Comparison of ENCODE assay signal across 2 cellular contexts in the genomic region with DNA sequence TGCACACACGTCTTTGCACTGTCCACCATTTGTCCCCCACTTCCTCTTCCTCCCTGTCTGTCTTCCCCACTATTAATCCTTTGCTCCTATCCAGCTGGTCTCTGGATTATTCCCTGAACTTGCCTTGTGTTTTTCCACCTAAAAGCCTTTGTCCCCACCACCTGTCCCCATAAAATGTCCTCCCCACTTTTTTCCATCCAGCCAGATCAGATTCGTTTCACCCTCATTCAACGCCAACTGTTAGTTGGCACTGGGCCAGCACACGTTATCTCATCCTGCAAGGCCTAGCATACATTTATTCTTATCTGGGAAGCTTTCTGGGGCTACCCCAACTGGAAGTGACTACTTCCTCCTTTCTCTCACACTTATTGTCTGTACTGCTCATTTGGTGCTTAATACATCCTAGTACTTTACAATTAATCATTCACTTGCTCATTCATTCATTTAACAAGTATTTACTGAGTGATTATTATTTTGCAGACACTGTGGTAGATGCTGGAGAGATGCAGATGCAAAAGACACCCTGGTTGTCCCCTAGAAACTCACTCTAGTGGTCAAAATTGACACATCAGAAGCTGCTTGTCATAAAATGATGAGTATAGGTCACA.
A peak's percentile ranks its signal among the peaks of the same experiment; 100 is the strongest.
TF ChIP-seq lines count a peak whose summit lies in the region.

No MANE protein-coding gene starts in this region.

TF ChIP-seq in HEK293, 187 proteins besides CTCF, POLR2A, EP300 and RAD21 (continued from another document):
- TF ChIP-seq, protein P1, sequence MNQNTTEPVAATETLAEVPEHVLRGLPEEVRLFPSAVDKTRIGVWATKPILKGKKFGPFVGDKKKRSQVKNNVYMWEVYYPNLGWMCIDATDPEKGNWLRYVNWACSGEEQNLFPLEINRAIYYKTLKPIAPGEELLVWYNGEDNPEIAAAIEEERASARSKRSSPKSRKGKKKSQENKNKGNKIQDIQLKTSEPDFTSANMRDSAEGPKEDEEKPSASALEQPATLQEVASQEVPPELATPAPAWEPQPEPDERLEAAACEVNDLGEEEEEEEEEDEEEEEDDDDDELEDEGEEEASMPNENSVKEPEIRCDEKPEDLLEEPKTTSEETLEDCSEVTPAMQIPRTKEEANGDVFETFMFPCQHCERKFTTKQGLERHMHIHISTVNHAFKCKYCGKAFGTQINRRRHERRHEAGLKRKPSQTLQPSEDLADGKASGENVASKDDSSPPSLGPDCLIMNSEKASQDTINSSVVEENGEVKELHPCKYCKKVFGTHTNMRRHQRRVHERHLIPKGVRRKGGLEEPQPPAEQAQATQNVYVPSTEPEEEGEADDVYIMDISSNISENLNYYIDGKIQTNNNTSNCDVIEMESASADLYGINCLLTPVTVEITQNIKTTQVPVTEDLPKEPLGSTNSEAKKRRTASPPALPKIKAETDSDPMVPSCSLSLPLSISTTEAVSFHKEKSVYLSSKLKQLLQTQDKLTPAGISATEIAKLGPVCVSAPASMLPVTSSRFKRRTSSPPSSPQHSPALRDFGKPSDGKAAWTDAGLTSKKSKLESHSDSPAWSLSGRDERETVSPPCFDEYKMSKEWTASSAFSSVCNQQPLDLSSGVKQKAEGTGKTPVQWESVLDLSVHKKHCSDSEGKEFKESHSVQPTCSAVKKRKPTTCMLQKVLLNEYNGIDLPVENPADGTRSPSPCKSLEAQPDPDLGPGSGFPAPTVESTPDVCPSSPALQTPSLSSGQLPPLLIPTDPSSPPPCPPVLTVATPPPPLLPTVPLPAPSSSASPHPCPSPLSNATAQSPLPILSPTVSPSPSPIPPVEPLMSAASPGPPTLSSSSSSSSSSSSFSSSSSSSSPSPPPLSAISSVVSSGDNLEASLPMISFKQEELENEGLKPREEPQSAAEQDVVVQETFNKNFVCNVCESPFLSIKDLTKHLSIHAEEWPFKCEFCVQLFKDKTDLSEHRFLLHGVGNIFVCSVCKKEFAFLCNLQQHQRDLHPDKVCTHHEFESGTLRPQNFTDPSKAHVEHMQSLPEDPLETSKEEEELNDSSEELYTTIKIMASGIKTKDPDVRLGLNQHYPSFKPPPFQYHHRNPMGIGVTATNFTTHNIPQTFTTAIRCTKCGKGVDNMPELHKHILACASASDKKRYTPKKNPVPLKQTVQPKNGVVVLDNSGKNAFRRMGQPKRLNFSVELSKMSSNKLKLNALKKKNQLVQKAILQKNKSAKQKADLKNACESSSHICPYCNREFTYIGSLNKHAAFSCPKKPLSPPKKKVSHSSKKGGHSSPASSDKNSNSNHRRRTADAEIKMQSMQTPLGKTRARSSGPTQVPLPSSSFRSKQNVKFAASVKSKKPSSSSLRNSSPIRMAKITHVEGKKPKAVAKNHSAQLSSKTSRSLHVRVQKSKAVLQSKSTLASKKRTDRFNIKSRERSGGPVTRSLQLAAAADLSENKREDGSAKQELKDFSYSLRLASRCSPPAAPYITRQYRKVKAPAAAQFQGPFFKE (tag by site-specific recombination; IDR thresholded peaks at IDR 0.05; ENCODE audit: borderline replicate concordance), result no peak
- TF ChIP-seq ZNF776 (tag by site-specific recombination; IDR thresholded peaks at IDR 0.05; ENCODE audit: borderline replicate concordance) (peak; percentile 87), FEZF1 (tag by site-specific recombination; IDR thresholded peaks at IDR 0.05) (peak; percentile 46), ZNF544 (tag by site-specific recombination; IDR thresholded peaks at IDR 0.05) (peak; percentile 82; the same call in 1 of the 2 replicates)
TF ChIP-seq in HEK293: peak in this region for 6.

TF ChIP-seq in K562, 482 proteins besides CTCF, POLR2A, EP300 and RAD21 (continued from another document and continues in another):
- TF ChIP-seq RBBP5 (IDR thresholded peaks at IDR 0.05; ENCODE audit: borderline replicate concordance, insufficient read depth, low read length, poor library complexity, severe bottlenecking) (no peak), MEIS2 (IDR thresholded peaks at IDR 0.05; ENCODE audit: partially characterized antibody) (peak; percentile 80), GABPB1 (CRISPR knock-in tag; IDR thresholded peaks at IDR 0.05) (peak; percentile 69; the same call in 1 of the 2 replicates), MAZ (CRISPR knock-in tag; conservative IDR thresholded peaks at IDR 0.05 in 1 of 2, IDR thresholded peaks at IDR 0.05 in 1 of 2) (peak; percentile 62 to 76; a peak in 3 of 4 replicates), NCOR1 (IDR thresholded peaks at IDR 0.05) (peak; percentile 95), CTBP1 (IDR thresholded peaks at IDR 0.05; ENCODE audit: borderline replicate concordance) (peak; percentile 90; the same call in 1 of the 2 replicates), BACH1 (tag; IDR thresholded peaks at IDR 0.05) (0 out of 2 replicates have a peak, but pooled peaks have one; percentile 33), ETV6 (IDR thresholded peaks at IDR 0.05; ENCODE audit: borderline replicate concordance in 1 of 2, low read depth in 2 of 2, low read length in 1 of 2) (peak; percentile 76 to 95; a peak in 3 of 4 replicates), ETV6 (CRISPR knock-in tag; IDR thresholded peaks at IDR 0.05; ENCODE audit: borderline replicate concordance) (no peak), GATAD2A (IDR thresholded peaks at IDR 0.05) (peak; percentile 88; the same call in 1 of the 2 replicates), CBFA2T2 (conservative IDR thresholded peaks at IDR 0.05) (peak; percentile 94), HDAC3 (IDR thresholded peaks at IDR 0.05; ENCODE audit: borderline replicate concordance, partially characterized antibody) (peak; percentile 92), POLR2B (IDR thresholded peaks at IDR 0.05; ENCODE audit: low read depth, partially characterized antibody) (no peak), MAFK (IDR thresholded peaks at IDR 0.05; ENCODE audit: low read length) (no peak), SMARCA4 (IDR thresholded peaks at IDR 0.05) (peak; percentile 99), CREB1 (IDR thresholded peaks at IDR 0.05) (peak; percentile 55; the same call in 1 of the 2 replicates), CREB1 (CRISPR knock-in tag; IDR thresholded peaks at IDR 0.05) (no peak), NCOA2 (IDR thresholded peaks at IDR 0.05; ENCODE audit: partially characterized antibody in 2 of 2) (peak; percentile 48 to 94), ZNF212 (CRISPR knock-in tag; IDR thresholded peaks at IDR 0.05) (no peak), MYNN (IDR thresholded peaks at IDR 0.05) (peak; percentile 83), MYNN (CRISPR knock-in tag; IDR thresholded peaks at IDR 0.05) (no peak)
- TF ChIP-seq, protein P2, sequence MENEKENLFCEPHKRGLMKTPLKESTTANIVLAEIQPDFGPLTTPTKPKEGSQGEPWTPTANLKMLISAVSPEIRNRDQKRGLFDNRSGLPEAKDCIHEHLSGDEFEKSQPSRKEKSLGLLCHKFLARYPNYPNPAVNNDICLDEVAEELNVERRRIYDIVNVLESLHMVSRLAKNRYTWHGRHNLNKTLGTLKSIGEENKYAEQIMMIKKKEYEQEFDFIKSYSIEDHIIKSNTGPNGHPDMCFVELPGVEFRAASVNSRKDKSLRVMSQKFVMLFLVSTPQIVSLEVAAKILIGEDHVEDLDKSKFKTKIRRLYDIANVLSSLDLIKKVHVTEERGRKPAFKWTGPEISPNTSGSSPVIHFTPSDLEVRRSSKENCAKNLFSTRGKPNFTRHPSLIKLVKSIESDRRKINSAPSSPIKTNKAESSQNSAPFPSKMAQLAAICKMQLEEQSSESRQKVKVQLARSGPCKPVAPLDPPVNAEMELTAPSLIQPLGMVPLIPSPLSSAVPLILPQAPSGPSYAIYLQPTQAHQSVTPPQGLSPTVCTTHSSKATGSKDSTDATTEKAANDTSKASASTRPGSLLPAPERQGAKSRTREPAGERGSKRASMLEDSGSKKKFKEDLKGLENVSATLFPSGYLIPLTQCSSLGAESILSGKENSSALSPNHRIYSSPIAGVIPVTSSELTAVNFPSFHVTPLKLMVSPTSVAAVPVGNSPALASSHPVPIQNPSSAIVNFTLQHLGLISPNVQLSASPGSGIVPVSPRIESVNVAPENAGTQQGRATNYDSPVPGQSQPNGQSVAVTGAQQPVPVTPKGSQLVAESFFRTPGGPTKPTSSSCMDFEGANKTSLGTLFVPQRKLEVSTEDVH (IDR thresholded peaks at IDR 0.05; ENCODE audit: low read depth, partially characterized antibody), result peak; percentile 55
- TF ChIP-seq, protein P3, sequence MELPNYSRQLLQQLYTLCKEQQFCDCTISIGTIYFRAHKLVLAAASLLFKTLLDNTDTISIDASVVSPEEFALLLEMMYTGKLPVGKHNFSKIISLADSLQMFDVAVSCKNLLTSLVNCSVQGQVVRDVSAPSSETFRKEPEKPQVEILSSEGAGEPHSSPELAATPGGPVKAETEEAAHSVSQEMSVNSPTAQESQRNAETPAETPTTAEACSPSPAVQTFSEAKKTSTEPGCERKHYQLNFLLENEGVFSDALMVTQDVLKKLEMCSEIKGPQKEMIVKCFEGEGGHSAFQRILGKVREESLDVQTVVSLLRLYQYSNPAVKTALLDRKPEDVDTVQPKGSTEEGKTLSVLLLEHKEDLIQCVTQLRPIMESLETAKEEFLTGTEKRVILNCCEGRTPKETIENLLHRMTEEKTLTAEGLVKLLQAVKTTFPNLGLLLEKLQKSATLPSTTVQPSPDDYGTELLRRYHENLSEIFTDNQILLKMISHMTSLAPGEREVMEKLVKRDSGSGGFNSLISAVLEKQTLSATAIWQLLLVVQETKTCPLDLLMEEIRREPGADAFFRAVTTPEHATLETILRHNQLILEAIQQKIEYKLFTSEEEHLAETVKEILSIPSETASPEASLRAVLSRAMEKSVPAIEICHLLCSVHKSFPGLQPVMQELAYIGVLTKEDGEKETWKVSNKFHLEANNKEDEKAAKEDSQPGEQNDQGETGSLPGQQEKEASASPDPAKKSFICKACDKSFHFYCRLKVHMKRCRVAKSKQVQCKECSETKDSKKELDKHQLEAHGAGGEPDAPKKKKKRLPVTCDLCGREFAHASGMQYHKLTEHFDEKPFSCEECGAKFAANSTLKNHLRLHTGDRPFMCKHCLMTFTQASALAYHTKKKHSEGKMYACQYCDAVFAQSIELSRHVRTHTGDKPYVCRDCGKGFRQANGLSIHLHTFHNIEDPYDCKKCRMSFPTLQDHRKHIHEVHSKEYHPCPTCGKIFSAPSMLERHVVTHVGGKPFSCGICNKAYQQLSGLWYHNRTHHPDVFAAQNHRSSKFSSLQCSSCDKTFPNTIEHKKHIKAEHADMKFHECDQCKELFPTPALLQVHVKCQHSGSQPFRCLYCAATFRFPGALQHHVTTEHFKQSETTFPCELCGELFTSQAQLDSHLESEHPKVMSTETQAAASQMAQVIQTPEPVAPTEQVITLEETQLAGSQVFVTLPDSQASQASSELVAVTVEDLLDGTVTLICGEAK (IDR thresholded peaks at IDR 0.05), result peak; percentile 71; the same call in 1 of the 2 replicates
- TF ChIP-seq, protein P3 (CRISPR knock-in tag; IDR thresholded peaks at IDR 0.05), result no peak
- TF ChIP-seq, protein P4, sequence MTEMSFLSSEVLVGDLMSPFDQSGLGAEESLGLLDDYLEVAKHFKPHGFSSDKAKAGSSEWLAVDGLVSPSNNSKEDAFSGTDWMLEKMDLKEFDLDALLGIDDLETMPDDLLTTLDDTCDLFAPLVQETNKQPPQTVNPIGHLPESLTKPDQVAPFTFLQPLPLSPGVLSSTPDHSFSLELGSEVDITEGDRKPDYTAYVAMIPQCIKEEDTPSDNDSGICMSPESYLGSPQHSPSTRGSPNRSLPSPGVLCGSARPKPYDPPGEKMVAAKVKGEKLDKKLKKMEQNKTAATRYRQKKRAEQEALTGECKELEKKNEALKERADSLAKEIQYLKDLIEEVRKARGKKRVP (CRISPR knock-in tag; IDR thresholded peaks at IDR 0.05), result peak; percentile 66
- TF ChIP-seq, protein P5, sequence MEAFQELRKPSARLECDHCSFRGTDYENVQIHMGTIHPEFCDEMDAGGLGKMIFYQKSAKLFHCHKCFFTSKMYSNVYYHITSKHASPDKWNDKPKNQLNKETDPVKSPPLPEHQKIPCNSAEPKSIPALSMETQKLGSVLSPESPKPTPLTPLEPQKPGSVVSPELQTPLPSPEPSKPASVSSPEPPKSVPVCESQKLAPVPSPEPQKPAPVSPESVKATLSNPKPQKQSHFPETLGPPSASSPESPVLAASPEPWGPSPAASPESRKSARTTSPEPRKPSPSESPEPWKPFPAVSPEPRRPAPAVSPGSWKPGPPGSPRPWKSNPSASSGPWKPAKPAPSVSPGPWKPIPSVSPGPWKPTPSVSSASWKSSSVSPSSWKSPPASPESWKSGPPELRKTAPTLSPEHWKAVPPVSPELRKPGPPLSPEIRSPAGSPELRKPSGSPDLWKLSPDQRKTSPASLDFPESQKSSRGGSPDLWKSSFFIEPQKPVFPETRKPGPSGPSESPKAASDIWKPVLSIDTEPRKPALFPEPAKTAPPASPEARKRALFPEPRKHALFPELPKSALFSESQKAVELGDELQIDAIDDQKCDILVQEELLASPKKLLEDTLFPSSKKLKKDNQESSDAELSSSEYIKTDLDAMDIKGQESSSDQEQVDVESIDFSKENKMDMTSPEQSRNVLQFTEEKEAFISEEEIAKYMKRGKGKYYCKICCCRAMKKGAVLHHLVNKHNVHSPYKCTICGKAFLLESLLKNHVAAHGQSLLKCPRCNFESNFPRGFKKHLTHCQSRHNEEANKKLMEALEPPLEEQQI (IDR thresholded peaks at IDR 0.05), result peak; percentile 91
- TF ChIP-seq, protein P6, sequence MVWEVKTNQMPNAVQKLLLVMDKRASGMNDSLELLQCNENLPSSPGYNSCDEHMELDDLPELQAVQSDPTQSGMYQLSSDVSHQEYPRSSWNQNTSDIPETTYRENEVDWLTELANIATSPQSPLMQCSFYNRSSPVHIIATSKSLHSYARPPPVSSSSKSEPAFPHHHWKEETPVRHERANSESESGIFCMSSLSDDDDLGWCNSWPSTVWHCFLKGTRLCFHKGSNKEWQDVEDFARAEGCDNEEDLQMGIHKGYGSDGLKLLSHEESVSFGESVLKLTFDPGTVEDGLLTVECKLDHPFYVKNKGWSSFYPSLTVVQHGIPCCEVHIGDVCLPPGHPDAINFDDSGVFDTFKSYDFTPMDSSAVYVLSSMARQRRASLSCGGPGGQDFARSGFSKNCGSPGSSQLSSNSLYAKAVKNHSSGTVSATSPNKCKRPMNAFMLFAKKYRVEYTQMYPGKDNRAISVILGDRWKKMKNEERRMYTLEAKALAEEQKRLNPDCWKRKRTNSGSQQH (CRISPR knock-in tag; IDR thresholded peaks at IDR 0.05), result peak; percentile 59
